Comparison of ENCODE assay signal across 9 cellular contexts in genomic region chr10:91883549-91884542, GRCh38. TPM values are rescaled to one million over a fixed set of nuclear protein-coding genes. Genes with fewer than 3 reads are reported as not detected.
DNase-seq lines count a peak whose midpoint lies in the region; ATAC-seq and TF ChIP-seq lines count a peak whose summit lies in the region.
"Had no signal": no experiment of that assay in that cellular context is flagged by ENCODE, and none has a peak within 500 bp of the region (broad histone marks: within the 10 kb centered on the region; RNA-seq: fewer than 3 reads in every experiment).

No MANE protein-coding gene starts in this region.

- H3F3A ChIP-seq in SK-N-SH (replicated peaks; ENCODE audit: insufficient read depth) = no peaks in the 10 kb centered on the region

- no peak for TF ChIP-seq CTCF in SK-N-SH (IDR thresholded peaks at IDR 0.05)

- no peaks in the 10 kb centered on the region for H3K36me3 ChIP-seq in HUES64 (ENCODE audit: insufficient read depth, low read length)
- H3K36me3 ChIP-seq in SK-N-SH (replicated peaks in 1 of 2; ENCODE audit: control insufficient read depth in 1 of 2, insufficient read depth in 2 of 2, low read length in 1 of 2) = no peaks in the 10 kb centered on the region

- TF ChIP-seq RAD21 in SK-N-SH (IDR thresholded peaks at IDR 0.05; ENCODE audit: low read length) = no peak

- H3K9ac ChIP-seq in HUES64 (ENCODE audit: low read depth, low read length) = peak overlapping the region; percentile 28; the same call in 1 of the 2 replicates
- H3K9ac ChIP-seq in SK-N-SH = no peak overlapping the region

- H3K27ac ChIP-seq in HUES64 (ENCODE audit: low read depth, low read length) (peak overlapping the region; percentile 80), SK-N-SH (ENCODE audit: low read depth in 2 of 2, low read length in 1 of 2) (no peak overlapping the region)

- 26% methylated on average over 21 of the region's 21 CpGs for WGBS in HUES64
- 83% methylated on average over 21 of the region's 21 CpGs for WGBS in SK-N-SH (ENCODE audit: low lambda C conversion rate)

- H3K4me3 ChIP-seq in HUES64 (ENCODE audit: low read length) = peak overlapping the region; percentile 1; the same call in 1 of the 2 replicates
- no peak overlapping the region for H3K4me3 ChIP-seq in SK-N-SH (ENCODE audit: low read depth in 2 of 2, low read length in 1 of 2)

- H3K9me3 ChIP-seq in HUES64 (ENCODE audit: insufficient read depth, low read depth, low read length) = no peaks in the 10 kb centered on the region
- H3K9me3 ChIP-seq in SK-N-SH = no peaks in the 10 kb centered on the region

- POLR2A ChIA-PET in SK-N-SH (lab: Yijun Ruan, JAX) = no interaction called here

- no peak overlapping the region for H3K4me2 ChIP-seq in SK-N-SH

- CTCF ChIA-PET in SK-N-SH (lab: Yijun Ruan, JAX) = no interaction called here

- H3K4me1 ChIP-seq in HUES64 (ENCODE audit: insufficient read depth, low read length) (peaks cover 63% of the 10 kb centered on the region), SK-N-SH (ENCODE audit: control insufficient read depth in 1 of 2, insufficient read depth in 2 of 2, low read depth in 1 of 2, low read length in 1 of 2) (peaks cover 0 to 9% of the 10 kb centered on the region in 2 experiments; a peak in 2 of 4 replicates)

- DNase-seq in cerebellum (ENCODE audit: low spot score) (peak; percentile 51), kidney tubule cell (ENCODE audit: low spot score) (peak; percentile 87), stromal cell of bone marrow (ENCODE audit: low read depth) (peak; percentile 38), SK-N-SH (no peak), KG1 (lab: John Stamatoyannopoulos, UW) (no peak)
- DNase-seq: stimulated activated CD4-positive, alpha-beta T cell treated with anti-CD3 and anti-CD28 coated beads, Interleukin-4, amount 100 ng/mL, for 24 hours had no signal

- TF ChIP-seq EP300 in SK-N-SH (IDR thresholded peaks at IDR 0.05; ENCODE audit: borderline replicate concordance in 1 of 2, low read depth in 1 of 2, low read length in 1 of 2) = no peak

- ATAC-seq in HG03457 (IDR thresholded peaks at IDR 0.05; ENCODE audit: unreplicated experiment) (no peak), GM19023 (IDR thresholded peaks at IDR 0.05; ENCODE audit: unreplicated experiment) (no peak)

- no peaks in the 10 kb centered on the region for H3K9me2 ChIP-seq in SK-N-SH

- H2AFZ ChIP-seq in SK-N-SH (ENCODE audit: low read depth) = no peak overlapping the region

- H4K20me1 ChIP-seq in SK-N-SH (ENCODE audit: insufficient read depth) = no peaks in the 10 kb centered on the region

- H3K79me2 ChIP-seq in SK-N-SH (ENCODE audit: insufficient read depth) = no peaks in the 10 kb centered on the region

- H3K27me3 ChIP-seq in HUES64 (ENCODE audit: insufficient read depth, low read length) (no peaks in the 10 kb centered on the region), SK-N-SH (ENCODE audit: insufficient read depth) (no peaks in the 10 kb centered on the region)

TF ChIP-seq in SK-N-SH, 30 proteins besides CTCF, POLR2A, EP300 and RAD21:
- no peak for TF ChIP-seq ELF1 (IDR thresholded peaks at IDR 0.05)
- TF ChIP-seq TEAD4 (IDR thresholded peaks at IDR 0.05; ENCODE audit: borderline replicate concordance, insufficient read depth) = no peak
- no peak for TF ChIP-seq MXI1 (IDR thresholded peaks at IDR 0.05; ENCODE audit: low read depth, low read length)
- no peak for TF ChIP-seq RFX5 (IDR thresholded peaks at IDR 0.05; ENCODE audit: low read length)
- no peak for TF ChIP-seq RXRA (IDR thresholded peaks at IDR 0.05; ENCODE audit: borderline replicate concordance, low read depth)
- no peak for TF ChIP-seq CHD2 (IDR thresholded peaks at IDR 0.05; ENCODE audit: low read length, partially characterized antibody)

RNA-seq across cellular contexts. Expression of gene FGFBP3, which starts 25.4 kb away (rescaled TPM):
- polyA plus RNA-seq in HUES64 (2013, experiment 1 of 2) = 108 TPM
- polyA plus RNA-seq in HUES64 (2013, experiment 2 of 2) = 172 TPM
- total RNA-seq in cerebellum = 23.3 TPM
- 0.81 and 1.3 TPM in 2 replicates for polyA plus RNA-seq in SK-N-SH (2012; rRNA removed)
- polyA plus RNA-seq in SK-N-SH (2012; cell fraction: cytosol; rRNA removed) = 1.4 TPM in 2 replicates
- polyA plus RNA-seq in SK-N-SH (2012; cell fraction: nucleus; rRNA removed) = 1.5 and 2.2 TPM in 2 replicates

RNA-seq across cellular contexts. Expression of gene BTAF1, which starts 39.7 kb away (rescaled TPM):
- 19.9 TPM for polyA plus RNA-seq in HUES64 (2013, experiment 1 of 2)
- 23.2 TPM for polyA plus RNA-seq in HUES64 (2013, experiment 2 of 2)
- total RNA-seq in cerebellum = 62.3 TPM
- 9.8 and 17.4 TPM in 2 replicates for polyA plus RNA-seq in SK-N-SH (2012; rRNA removed)
- polyA plus RNA-seq in SK-N-SH (2012; cell fraction: cytosol; rRNA removed) = 5.6 and 6.2 TPM in 2 replicates
- polyA plus RNA-seq in SK-N-SH (2012; cell fraction: nucleus; rRNA removed) = 29.9 and 71.5 TPM in 2 replicates

Comparison
In these comparisons a context has a peak if more than half of its experiments do, and no peak if none do; other contexts are left out.
1. DNase-seq: peak in cerebellum (single experiment), kidney tubule cell (single experiment) and stromal cell of bone marrow (single experiment); none in SK-N-SH (single experiment) and KG1 (single experiment).